8 cellular contexts compared by ENCODE assay signal in genomic region chr11:126115820-126116319, GRCh38. TPM values are rescaled to one million over a fixed set of nuclear protein-coding genes. Genes with fewer than 3 reads are reported as not detected.
DNase-seq lines count a peak whose midpoint lies in the region; ATAC-seq, FAIRE-seq and TF ChIP-seq lines count a peak whose summit lies in the region.

No MANE protein-coding gene starts in this region.

- H2AFZ ChIP-seq in GM12878 (ENCODE audit: control insufficient read depth, low read depth, low read length), result no peak overlapping the region

- RAD21 ChIA-PET in GM12878 (lab: Charles Lee; ENCODE audit: unreplicated experiment), result no interaction called here

- POLR2A ChIA-PET in GM12878 (lab: Charles Lee), result no interaction called here

- FAIRE-seq in GM12878 (lab: Jason Lieb, UNC), result no peak

- no peaks in the 10 kb centered on the region for H4K20me1 ChIP-seq in GM12878 (ENCODE audit: control insufficient read depth, insufficient read depth)

- DNase-seq in BE2C (peak; percentile 80), NCI-H1436 (lab: John Stamatoyannopoulos, UW) (peak; percentile 70), GM12878 (ENCODE audit: low read depth, low spot score) (no peak), left lobe of liver (ENCODE audit: low spot score) (peak; percentile 84), tibial artery (peak; percentile 89 to 90), GDM1 (lab: John Stamatoyannopoulos, UW) (no peak), epidermal melanocyte (ENCODE audit: insufficient read length, low spot score) (no peak), NCI-H1048 (lab: John Stamatoyannopoulos, UW) (no peak)

- H3K27ac ChIP-seq in GM12878 (ENCODE audit: control insufficient read depth, insufficient read depth) (no peak overlapping the region), tibial artery (peak overlapping the region; percentile 62 to 70)

- no peak overlapping the region for H3K4me2 ChIP-seq in GM12878 (ENCODE audit: control insufficient read depth, insufficient read depth)

- H3K9ac ChIP-seq in GM12878 (ENCODE audit: control insufficient read depth, insufficient read depth, low read length), result no peak overlapping the region

- no peak for TF ChIP-seq RAD21 in GM12878 (IDR thresholded peaks at IDR 0.05; ENCODE audit: insufficient read depth, low read depth, low read length)

- H3K79me2 ChIP-seq in GM12878 (ENCODE audit: control insufficient read depth, insufficient read depth, low read length), result no peaks in the 10 kb centered on the region

- H3K4me3 ChIP-seq in BE2C (ENCODE audit: low read depth, low read length) (peak overlapping the region; percentile 23), GM12878 (no peak overlapping the region), tibial artery (no peak overlapping the region)

- BruUV-seq in GM12878 (replicated peaks; lab: Mats Ljungman, UMichigan), result no TSS peak

- no peaks in the 10 kb centered on the region for H3K27me3 ChIP-seq in BE2C
- no peaks in the 10 kb centered on the region; a peak in 1 of 4 replicates for H3K27me3 ChIP-seq in GM12878 (replicated peaks in 1 of 2; ENCODE audit: control insufficient read depth in 2 of 2, insufficient read depth in 2 of 2, low read length in 1 of 2)
- H3K27me3 ChIP-seq in tibial artery, result no peaks in the 10 kb centered on the region

- H3K36me3 ChIP-seq in BE2C (no peaks in the 10 kb centered on the region), GM12878 (ENCODE audit: control insufficient read depth in 2 of 2, insufficient read depth in 2 of 2, low read length in 1 of 2) (no peaks in the 10 kb centered on the region), tibial artery (no peaks in the 10 kb centered on the region)

- H3K9me3 ChIP-seq in BE2C (no peaks in the 10 kb centered on the region), GM12878 (replicated peaks; ENCODE audit: control insufficient read depth, insufficient read depth, low read length) (no peaks in the 10 kb centered on the region), tibial artery (no peaks in the 10 kb centered on the region)

- ATAC-seq in GM12878, result peak; percentile 28
- ATAC-seq in left lobe of liver, result peak; percentile 74

- H3K4me1 ChIP-seq in BE2C (peaks cover 36% of the 10 kb centered on the region), GM12878 (ENCODE audit: control insufficient read depth, insufficient read depth, low read length) (no peaks in the 10 kb centered on the region), tibial artery (peaks cover 10 to 56% (median 41%) of the 10 kb centered on the region in 4 donors)

- TF ChIP-seq EP300 in GM12878 (IDR thresholded peaks at IDR 0.05; ENCODE audit: borderline replicate concordance in 1 of 2, control insufficient read depth in 1 of 2, low read depth in 2 of 2, low read length in 2 of 2), result no peak

- intact Hi-C loops in GM12878 (cut with micrococcal nuclease; ENCODE audit: unreplicated experiment) (no loop called here), tibial artery (cut with DNase I; ENCODE audit: low total_unique reads) (no loop called here)

- SMC1A ChIA-PET in GM12878 (lab: Charles Lee; ENCODE audit: uncharacterized antibody, unreplicated experiment), result no interaction called here

- WGBS in GM12878 (ENCODE audit: insufficient coverage, insufficient replicate concordance, low lambda C conversion rate, missing lambda C conversion rate), result 36% methylated on average over 14 of the region's 14 CpGs

- peak; percentile 60 for TF ChIP-seq CTCF in BE2C (IDR thresholded peaks at IDR 0.05; ENCODE audit: low read depth, low read length)
- TF ChIP-seq CTCF in GM12878 (IDR thresholded peaks at IDR 0.05 in 2 of 3, conservative IDR thresholded peaks at IDR 0.05 in 1 of 3; ENCODE audit: control insufficient read depth in 2 of 3, extremely low read depth in 1 of 3, insufficient read depth in 1 of 3, low read depth in 3 of 3, low read length in 3 of 3), result no peak
- TF ChIP-seq CTCF in tibial artery (IDR thresholded peaks at IDR 0.05), result peak in 1 of 2 experiments; percentile 33

- in situ Hi-C loops in GM12878 (cut with MboI), result no loop called here

- CTCF ChIA-PET in GM12878 (lab: Yijun Ruan, JAX), result interaction anchor here (1.4 kb wide), 1 partner anchor 78 kb away, joined by 4 read pairs; no protein-coding TSS in a partner anchor

- no peak for TF ChIP-seq POLR2A in GM12878 (IDR thresholded peaks at IDR 0.05; ENCODE audit: low read depth, low read length)

TF ChIP-seq in GM12878, 131 proteins besides CTCF, POLR2A, EP300 and RAD21 (continues in another document):
- TF ChIP-seq NKRF (conservative IDR thresholded peaks at IDR 0.05), result no peak
- TF ChIP-seq E2F4 (IDR thresholded peaks at IDR 0.05; ENCODE audit: low read depth, low read length), result no peak
- TF ChIP-seq JUND (IDR thresholded peaks at IDR 0.05; ENCODE audit: low read depth, low read length), result no peak
- no peak for TF ChIP-seq E2F8 (IDR thresholded peaks at IDR 0.05; ENCODE audit: low read depth, partially characterized antibody)
- TF ChIP-seq SMAD1 (IDR thresholded peaks at IDR 0.05; ENCODE audit: low read depth, partially characterized antibody), result no peak

RNA-seq across cellular contexts. Expression of gene CDON, which starts 53.2 kb away (rescaled TPM):
- 58.6 TPM for polyA plus RNA-seq in BE2C (2012; ENCODE audit: insufficient read depth, insufficient read length, low read depth)
- total RNA-seq in GM12878 (2013; cell fraction: nucleolus; rRNA removed), result 13.1 and 16.6 TPM in 2 replicates
- total RNA-seq in GM12878 (2014; rRNA removed) (0.23 and 0.38 TPM in 2 replicates), GM12878 (2014; rRNA removed; fragmentation: Illumina TruSeq; extraction: Trizol) (0.28 and 0.45 TPM in 2 replicates), GM12878 (2021) (0.21 and 0.46 TPM in 2 replicates), left lobe of liver (5.3 TPM)
- 0.54 TPM for polyA plus RNA-seq in GM12878 (2011; ENCODE audit: low read depth)
- polyA plus RNA-seq in GM12878 (2011; rRNA removed) (3.2 and 4.2 TPM in 2 replicates), GM12878 (2014; fragmentation: Illumina TruSeq; extraction: Trizol) (0.40 and 0.79 TPM in 2 replicates), GM12878 (2014; fragmentation: Nextera tagmentation; extraction: Ambion mirVana) (under 1 TPM; 0.07 to 0.21 TPM), GM12878 (2014; rRNA removed) (0.27 and 0.31 TPM in 2 replicates), GM12878 (2016; fragmentation: Nextera tagmentation; extraction: Ambion mirVana) (under 1 TPM; 0.32 to 0.83 TPM)
- 2.7 and 3.9 TPM in 2 replicates for polyA plus RNA-seq in GM12878 (2011; cell fraction: cytosol; rRNA removed)
- 5.4 and 6.3 TPM in 2 replicates for polyA plus RNA-seq in GM12878 (2011; cell fraction: nucleus; rRNA removed)
- 0.23 and 0.87 TPM in 2 replicates for polyA plus RNA-seq in GM12878 (2012)
- 11.7 and 14.4 TPM in 2 replicates for polyA minus RNA-seq in GM12878 (2011; rRNA and poly(A)+ RNA removed)
- 2.8 and 4.3 TPM in 2 replicates for polyA minus RNA-seq in GM12878 (2011; cell fraction: cytosol; rRNA and poly(A)+ RNA removed)
- 6.9 and 11.3 TPM in 2 replicates for polyA minus RNA-seq in GM12878 (2011; cell fraction: nucleus; rRNA and poly(A)+ RNA removed)

Comparison
In these comparisons a context has a peak if more than half of its experiments do, and no peak if none do; other contexts are left out.
1. DNase-seq: peak in BE2C (single experiment), NCI-H1436 (single experiment), left lobe of liver (single experiment) and tibial artery (2 of 2); none in GM12878 (single experiment), GDM1 (single experiment), epidermal melanocyte (single experiment) and NCI-H1048 (single experiment).